ENCODE assay signal across 13 cellular contexts in the genomic region with DNA sequence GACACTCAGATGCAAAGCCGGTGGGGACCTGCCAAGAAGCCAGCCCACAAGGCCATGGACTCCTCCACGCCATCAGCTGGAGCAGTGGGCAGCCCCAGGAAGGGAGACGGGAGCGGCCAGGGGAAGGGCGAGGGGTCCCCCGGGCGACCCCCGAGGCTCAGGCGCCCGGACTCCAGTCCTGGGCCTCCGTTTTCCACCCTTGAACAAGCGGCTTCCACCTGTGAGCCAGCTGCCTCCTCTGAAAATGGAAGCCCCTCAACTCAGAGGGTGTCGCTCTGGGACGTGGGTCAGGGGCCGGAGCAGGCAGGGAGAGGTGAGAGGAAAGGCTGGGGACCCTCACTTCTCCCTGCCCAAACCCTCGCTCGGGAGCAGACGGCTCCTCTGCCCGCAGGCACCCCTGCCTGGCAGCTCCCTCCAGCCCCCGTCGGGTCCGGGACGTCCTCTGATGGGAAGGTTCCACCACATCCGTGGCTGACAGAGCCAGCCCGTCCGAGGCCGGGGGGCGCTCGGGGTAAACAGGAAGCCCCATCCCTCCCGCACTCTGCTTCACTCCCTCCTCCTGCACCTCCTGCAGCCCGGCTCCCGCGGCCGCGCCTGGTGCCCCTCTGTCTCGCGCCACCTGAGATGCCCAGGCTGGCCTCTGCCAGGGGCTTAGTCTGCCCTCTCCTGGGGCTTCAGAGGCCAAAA. TPM values are rescaled to one million over a fixed set of nuclear protein-coding genes. Genes with fewer than 3 reads are reported as not detected.
DNase-seq lines count a peak whose midpoint lies in the region; ATAC-seq and TF ChIP-seq lines count a peak whose summit lies in the region.
"Had no signal": no experiment of that assay in that cellular context is flagged by ENCODE, and none has a peak within 500 bp of the region (broad histone marks: within the 10 kb centered on the region; RNA-seq: fewer than 3 reads in every experiment).

No MANE protein-coding gene starts in this region.

- WGBS in GM23248 (ENCODE audit: low coverage in 1 of 2, low lambda C conversion rate in 2 of 2, missing lambda C conversion rate in 2 of 2), 2 experiments = 33 to 38% methylated on average over 24 to 29 of the region's 37 CpGs

- H3K4me1 ChIP-seq in left lung = peaks cover 0 to 49% of the 10 kb centered on the region in 2 donors
- H3K4me1 ChIP-seq in tibial artery = no peaks in the 10 kb centered on the region
- H3K4me1 ChIP-seq in GM23248 (ENCODE audit: insufficient read depth) = no peaks in the 10 kb centered on the region

- H3K27ac ChIP-seq in left lung (peak overlapping the region; percentile 85 to 87), tibial artery (peak overlapping the region in 1 of 2 donors; percentile 1), GM23248 (no peak overlapping the region)

- H3K4me1 Mint-ChIP-seq in activated naive CD4-positive, alpha-beta T cell treated with anti-CD3 and anti-CD28 coated beads, Interleukin-2, amount 10 ng/mL, durations not matched to agents 7 days and 5 days = peaks cover 9% of the 10 kb centered on the region
- peaks cover 25% of the 10 kb centered on the region for H3K4me1 Mint-ChIP-seq in activated B cell treated with CpG ODN at 0.5 μM for 24 hours

- no peak overlapping the region for H3K9ac ChIP-seq in GM23248

- ATAC-seq in activated B cell treated with CpG ODN at 0.5 μM for 24 hours (ENCODE audit: low read depth) (no peak), left lung (no peak), HG03175 (IDR thresholded peaks at IDR 0.05; ENCODE audit: unreplicated experiment) (no peak)

- H3K27ac Mint-ChIP-seq in activated naive CD4-positive, alpha-beta T cell treated with anti-CD3 and anti-CD28 coated beads, Interleukin-2, amount 10 ng/mL, durations not matched to agents 7 days and 5 days = no peak overlapping the region
- H3K27ac Mint-ChIP-seq in activated B cell treated with CpG ODN at 0.5 μM for 24 hours = no peak overlapping the region

- no peaks in the 10 kb centered on the region for H4K20me1 ChIP-seq in GM23248 (ENCODE audit: insufficient read depth)

- no peak for TF ChIP-seq CTCF in activated B cell treated with CpG ODN at 0.5 μM for 24 hours (IDR thresholded peaks at IDR 0.05)
- TF ChIP-seq CTCF in left lung (IDR thresholded peaks at IDR 0.05) = no peak
- no peak for TF ChIP-seq CTCF in tibial artery (IDR thresholded peaks at IDR 0.05)

- H2AFZ ChIP-seq in GM23248 = no peak overlapping the region

- H3K4me3 ChIP-seq in left lung (peak overlapping the region in 1 of 2 donors; percentile 45), tibial artery (peak overlapping the region; percentile 12 to 25), GM23248 (no peak overlapping the region)

- POLR2A ChIA-PET in activated B cell treated with CpG ODN at 0.5 μM for 24 hours (lab: Charles Lee) = no interaction called here

- H3K9me3 ChIP-seq in left lung (no peaks in the 10 kb centered on the region), tibial artery (no peaks in the 10 kb centered on the region), GM23248 (ENCODE audit: low read depth) (no peaks in the 10 kb centered on the region)

- H3K9me2 ChIP-seq in GM23248 (ENCODE audit: insufficient read depth) = no peaks in the 10 kb centered on the region

- H3K36me3 ChIP-seq in left lung (no peaks in the 10 kb centered on the region), tibial artery (peaks cover 0 to 4% (median 0%) of the 10 kb centered on the region in 3 donors), GM23248 (ENCODE audit: low read depth) (no peaks in the 10 kb centered on the region)

- H3K36me3 Mint-ChIP-seq in activated naive CD4-positive, alpha-beta T cell treated with anti-CD3 and anti-CD28 coated beads, Interleukin-2, amount 10 ng/mL, durations not matched to agents 7 days and 5 days = no peaks in the 10 kb centered on the region
- no peaks in the 10 kb centered on the region for H3K36me3 Mint-ChIP-seq in activated B cell treated with CpG ODN at 0.5 μM for 24 hours (ENCODE audit: low read depth)

- H3K27me3 ChIP-seq in left lung = peaks cover 0 to 100% of the 10 kb centered on the region in 2 donors
- peaks cover 0 to 95% of the 10 kb centered on the region in 2 donors for H3K27me3 ChIP-seq in tibial artery
- peaks cover 16% of the 10 kb centered on the region for H3K27me3 ChIP-seq in GM23248 (replicated peaks; ENCODE audit: insufficient read depth)

- in situ Hi-C loops in GM23248 (cut with MboI) = no loop called here

- peak; percentile 55 for DNase-seq in activated naive CD4-positive, alpha-beta T cell treated with anti-CD3 and anti-CD28 coated beads, Interleukin-2, amount 10 ng/mL, durations not matched to agents 7 days and 5 days
- no peak for DNase-seq in activated naive CD4-positive, alpha-beta T cell treated with anti-CD3 and anti-CD28 coated beads, Interleukin-2, amount 50 U/mL, for 16 hours
- DNase-seq in activated B cell treated with CpG ODN at 0.5 μM for 24 hours (peak; percentile 21), left lung (peak in 1 of 2 donors; percentile 32), tibial artery (no peak), GM23248 (no peak), SW 1271 (lab: John Stamatoyannopoulos, UW) (no peak)
- DNase-seq: activated CD4-positive, alpha-beta T cell treated with anti-CD3 and anti-CD28 coated beads for 1 hour; DMS53; NCI-H2171 treated with DMSO at 0.1 percent for 48 hours had no signal

- no peaks in the 10 kb centered on the region for H3K79me2 ChIP-seq in GM23248 (ENCODE audit: insufficient read depth)

- no peaks in the 10 kb centered on the region for H3K9me3 Mint-ChIP-seq in activated naive CD4-positive, alpha-beta T cell treated with anti-CD3 and anti-CD28 coated beads, Interleukin-2, amount 10 ng/mL, durations not matched to agents 7 days and 5 days
- no peaks in the 10 kb centered on the region for H3K9me3 Mint-ChIP-seq in activated B cell treated with CpG ODN at 0.5 μM for 24 hours

- H3F3A ChIP-seq in GM23248 (ENCODE audit: insufficient read depth) = no peaks in the 10 kb centered on the region

- no peak overlapping the region for H3K4me3 Mint-ChIP-seq in activated naive CD4-positive, alpha-beta T cell treated with anti-CD3 and anti-CD28 coated beads, Interleukin-2, amount 10 ng/mL, durations not matched to agents 7 days and 5 days
- no peak overlapping the region for H3K4me3 Mint-ChIP-seq in activated B cell treated with CpG ODN at 0.5 μM for 24 hours

- CTCF ChIA-PET in activated naive CD4-positive, alpha-beta T cell treated with anti-CD3 and anti-CD28 coated beads, Interleukin-2, amount 10 ng/mL, durations not matched to agents 7 days and 5 days (lab: Charles Lee) = no interaction called here
- CTCF ChIA-PET in activated B cell treated with CpG ODN at 0.5 μM for 24 hours (lab: Charles Lee) = no interaction called here

- peaks cover 95% of the 10 kb centered on the region for H3K27me3 Mint-ChIP-seq in activated naive CD4-positive, alpha-beta T cell treated with anti-CD3 and anti-CD28 coated beads, Interleukin-2, amount 10 ng/mL, durations not matched to agents 7 days and 5 days
- H3K27me3 Mint-ChIP-seq in activated B cell treated with CpG ODN at 0.5 μM for 24 hours = peaks cover 32% of the 10 kb centered on the region

- no peak overlapping the region for H3K4me2 ChIP-seq in GM23248 (ENCODE audit: unreplicated experiment)

- intact Hi-C loops in activated B cell treated with CpG ODN at 0.5 μM for 24 hours (cut with micrococcal nuclease) (no loop called here), left lung (cut with DNase I) (no loop called here), tibial artery (cut with DNase I; ENCODE audit: low total_unique reads) (no loop called here)

RNA-seq across cellular contexts. Expression of gene EGFL7, which starts 3.7 kb away (rescaled TPM):
- total RNA-seq in activated B cell treated with CpG ODN at 0.5 μM for 24 hours = not detected in 2 replicates
- 100 to 1,000 TPM; 105 to 165 TPM for total RNA-seq in left lung
- 13.7 and 15.3 TPM in 2 replicates for total RNA-seq in GM23248 (2014; rRNA removed; shearing (Covaris generic))
- polyA plus RNA-seq in GM23248 (2016; fragmentation: Nextera tagmentation; extraction: Ambion mirVana) = 15.3 and 15.7 TPM in 2 replicates
- total RNA-seq: OCI-LY7 had no signal

RNA-seq across cellular contexts. Expression of gene AGPAT2, which starts 28.3 kb away (rescaled TPM):
- total RNA-seq in activated B cell treated with CpG ODN at 0.5 μM for 24 hours (16.6 and 17.1 TPM in 2 replicates), left lung (100 to 1,000 TPM; 127 to 170 TPM)
- total RNA-seq in GM23248 (2014; rRNA removed; shearing (Covaris generic)) = 50.8 and 58.3 TPM in 2 replicates
- 68.7 and 80.3 TPM in 2 replicates for polyA plus RNA-seq in GM23248 (2016; fragmentation: Nextera tagmentation; extraction: Ambion mirVana)

RNA-seq across cellular contexts. Expression of gene DIPK1B, which starts 53.4 kb away (rescaled TPM):
- total RNA-seq in activated B cell treated with CpG ODN at 0.5 μM for 24 hours = 1.5 and 2.2 TPM in 2 replicates
- 10 to 100 TPM; 12.6 to 12.7 TPM for total RNA-seq in left lung
- total RNA-seq in GM23248 (2014; rRNA removed; shearing (Covaris generic)) = not detected in 2 replicates
- polyA plus RNA-seq in GM23248 (2016; fragmentation: Nextera tagmentation; extraction: Ambion mirVana) = 0.15 TPM in 1 of 2 replicates, not detected in the other
- total RNA-seq: osteoblast had no signal

Comparison
In these comparisons a context has a peak if more than half of its experiments do, and no peak if none do; other contexts are left out.
1. DNase-seq: peak in activated naive CD4-positive, alpha-beta T cell treated with anti-CD3 and anti-CD28 coated beads, Interleukin-2, amount 10 ng/mL, durations not matched to agents 7 days and 5 days (single experiment) and activated B cell treated with CpG ODN at 0.5 μM for 24 hours (single experiment); none in activated naive CD4-positive, alpha-beta T cell treated with anti-CD3 and anti-CD28 coated beads, Interleukin-2, amount 50 U/mL, for 16 hours (single experiment), tibial artery (0 of 2), GM23248 (single experiment) and SW 1271 (0 of 2).
2. RNA of gene EGFL7, which starts 3.7 kb away (total RNA-seq): 105 to 165 TPM in left lung and 13.7 to 15.3 TPM in GM23248; not detected in activated B cell treated with CpG ODN at 0.5 μM for 24 hours; every median in the first group is over 10 times any median in the second.